In the genomic region with DNA sequence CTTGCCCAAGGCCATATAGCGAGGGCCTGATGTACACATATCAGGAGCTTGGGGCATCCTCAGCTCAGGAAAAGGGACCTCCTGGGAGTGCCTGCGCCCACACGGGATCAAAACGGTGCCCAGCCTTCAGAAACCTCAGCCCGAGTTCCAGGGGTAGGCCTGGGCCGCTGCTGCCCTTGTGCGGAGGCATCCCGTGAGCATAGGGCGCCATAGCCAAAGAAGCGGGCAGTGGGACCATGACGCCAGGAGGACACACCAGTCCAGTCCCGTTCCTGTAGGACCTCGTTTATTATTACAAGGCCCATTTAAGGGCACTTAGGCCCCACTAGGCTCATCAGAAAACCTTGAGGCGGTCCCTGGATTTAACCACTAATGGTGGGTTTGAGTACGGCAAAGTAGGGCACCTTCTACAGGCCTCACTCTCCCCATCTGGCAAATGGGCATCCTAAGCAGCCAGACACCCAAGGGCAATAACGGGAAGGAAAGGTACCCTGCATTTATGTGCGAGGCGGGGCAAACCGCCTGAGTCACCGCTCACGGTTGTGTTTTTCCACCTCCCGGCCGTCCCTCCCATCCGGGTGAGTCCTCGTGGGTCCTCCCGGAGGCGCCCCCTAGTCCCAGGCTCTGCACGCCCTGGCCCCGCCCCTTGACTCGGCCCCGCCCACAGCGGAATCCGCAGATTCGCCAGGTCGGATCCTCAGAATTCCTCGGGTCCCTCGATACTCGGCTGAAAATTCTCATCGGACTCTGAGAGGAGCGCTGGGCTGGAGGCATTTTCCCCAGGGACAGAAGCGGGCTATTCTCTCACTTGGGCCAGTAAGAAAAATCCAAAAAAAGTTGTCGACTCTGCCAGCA, we compare ENCODE assay signal across 1 cellular context.
TF ChIP-seq lines count a peak whose summit lies in the region.

No MANE protein-coding gene starts in this region.

TF ChIP-seq in HEK293, 187 proteins besides CTCF, POLR2A, EP300 and RAD21 (continued from another document):
- TF ChIP-seq, protein P1, sequence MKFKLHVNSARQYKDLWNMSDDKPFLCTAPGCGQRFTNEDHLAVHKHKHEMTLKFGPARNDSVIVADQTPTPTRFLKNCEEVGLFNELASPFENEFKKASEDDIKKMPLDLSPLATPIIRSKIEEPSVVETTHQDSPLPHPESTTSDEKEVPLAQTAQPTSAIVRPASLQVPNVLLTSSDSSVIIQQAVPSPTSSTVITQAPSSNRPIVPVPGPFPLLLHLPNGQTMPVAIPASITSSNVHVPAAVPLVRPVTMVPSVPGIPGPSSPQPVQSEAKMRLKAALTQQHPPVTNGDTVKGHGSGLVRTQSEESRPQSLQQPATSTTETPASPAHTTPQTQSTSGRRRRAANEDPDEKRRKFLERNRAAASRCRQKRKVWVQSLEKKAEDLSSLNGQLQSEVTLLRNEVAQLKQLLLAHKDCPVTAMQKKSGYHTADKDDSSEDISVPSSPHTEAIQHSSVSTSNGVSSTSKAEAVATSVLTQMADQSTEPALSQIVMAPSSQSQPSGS (tag by site-specific recombination; IDR thresholded peaks at IDR 0.05; ENCODE audit: low read depth) = no peak
- TF ChIP-seq ZNF610 (tag by site-specific recombination; IDR thresholded peaks at IDR 0.05; ENCODE audit: borderline replicate concordance) = peak; percentile 55; the same call in 1 of the 2 replicates
- no peak for TF ChIP-seq GLI2 (tag by site-specific recombination; IDR thresholded peaks at IDR 0.05; ENCODE audit: borderline replicate concordance, low read depth)
- no peak for TF ChIP-seq ZNF366 (tag by site-specific recombination; conservative IDR thresholded peaks at IDR 0.05)
- TF ChIP-seq ZNF416 (tag by site-specific recombination; IDR thresholded peaks at IDR 0.05) = no peak
- no peak for TF ChIP-seq ZSCAN23 (tag by site-specific recombination; IDR thresholded peaks at IDR 0.05)
- TF ChIP-seq, protein P2, sequence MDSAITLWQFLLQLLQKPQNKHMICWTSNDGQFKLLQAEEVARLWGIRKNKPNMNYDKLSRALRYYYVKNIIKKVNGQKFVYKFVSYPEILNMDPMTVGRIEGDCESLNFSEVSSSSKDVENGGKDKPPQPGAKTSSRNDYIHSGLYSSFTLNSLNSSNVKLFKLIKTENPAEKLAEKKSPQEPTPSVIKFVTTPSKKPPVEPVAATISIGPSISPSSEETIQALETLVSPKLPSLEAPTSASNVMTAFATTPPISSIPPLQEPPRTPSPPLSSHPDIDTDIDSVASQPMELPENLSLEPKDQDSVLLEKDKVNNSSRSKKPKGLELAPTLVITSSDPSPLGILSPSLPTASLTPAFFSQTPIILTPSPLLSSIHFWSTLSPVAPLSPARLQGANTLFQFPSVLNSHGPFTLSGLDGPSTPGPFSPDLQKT (IDR thresholded peaks at IDR 0.05; ENCODE audit: borderline replicate concordance, low read depth, low read length) = no peak
